17 cellular contexts compared by ENCODE assay signal in genomic region chr1:211320980-211321379, GRCh38. TPM values are rescaled to one million over a fixed set of nuclear protein-coding genes. Genes with fewer than 3 reads are reported as not detected.
DNase-seq lines count a peak whose midpoint lies in the region; ATAC-seq, FAIRE-seq and TF ChIP-seq lines count a peak whose summit lies in the region.
"Had no signal": no experiment of that assay in that cellular context is flagged by ENCODE, and none has a peak within 500 bp of the region (broad histone marks: within the 10 kb centered on the region; RNA-seq: fewer than 3 reads in every experiment).

No MANE protein-coding gene starts in this region.

- H3K9me3 Mint-ChIP-seq in CD8-positive, alpha-beta T cell: no peaks in the 10 kb centered on the region
- H3K9me3 Mint-ChIP-seq: HFFc6 had no signal

- H3K27me3 Mint-ChIP-seq in CD8-positive, alpha-beta T cell (ENCODE audit: low read depth): no peaks in the 10 kb centered on the region

- intact Hi-C loops in CD8-positive, alpha-beta T cell (cut with DNase I, micrococcal nuclease): loop anchor here in 1 of 2 experiments (5.0 kb wide), 1 partner anchor 336 kb away; no protein-coding TSS in a partner anchor

- H3K4me1 ChIP-seq in CD8-positive, alpha-beta T cell (ENCODE audit: insufficient read depth, low read length): no peaks in the 10 kb centered on the region

- peaks cover 2% of the 10 kb centered on the region for H3K36me3 Mint-ChIP-seq in CD8-positive, alpha-beta T cell

- no peaks in the 10 kb centered on the region for H3K9me3 ChIP-seq in CD8-positive, alpha-beta T cell (ENCODE audit: low read length)

- peak; percentile 61 for FAIRE-seq in GM12891 (lab: Jason Lieb, UNC)
- FAIRE-seq in bronchial epithelial cell (lab: Jason Lieb, UNC): no peak

- peaks cover 18% of the 10 kb centered on the region for H3K4me1 Mint-ChIP-seq in CD8-positive, alpha-beta T cell (ENCODE audit: low read depth)

- no peak overlapping the region for H3K4me3 Mint-ChIP-seq in CD8-positive, alpha-beta T cell
- H3K4me3 Mint-ChIP-seq: HFFc6 had no signal

- no peak for TF ChIP-seq CTCF in CD8-positive, alpha-beta T cell (IDR thresholded peaks at IDR 0.05)
- no peak for TF ChIP-seq CTCF in bronchial epithelial cell (IDR thresholded peaks at IDR 0.05; ENCODE audit: insufficient read depth, low read length, severe bottlenecking)

- no peak for TF ChIP-seq POLR2A in GM12891 (IDR thresholded peaks at IDR 0.05; ENCODE audit: low read depth, low read length)

- H3K36me3 ChIP-seq in CD8-positive, alpha-beta T cell (ENCODE audit: insufficient read depth, low read length): no peaks in the 10 kb centered on the region
- H3K36me3 ChIP-seq in bronchial epithelial cell (ENCODE audit: control insufficient read depth, insufficient read depth, low read length): no peaks in the 10 kb centered on the region

- no peak overlapping the region for H3K4me3 ChIP-seq in CD8-positive, alpha-beta T cell (ENCODE audit: low read depth, low read length)
- no peak overlapping the region for H3K4me3 ChIP-seq in bronchial epithelial cell (ENCODE audit: low read depth, low read length)
- H3K4me3 ChIP-seq: smooth muscle cell had no signal

- no peak for DNase-seq in CD8-positive, alpha-beta T cell
- DNase-seq in GM12891 (ENCODE audit: insufficient read length, low spot score) (no peak), NCI-H526 treated with DMSO at 0.1 percent for 48 hours (lab: John Stamatoyannopoulos, UW) (peak; percentile 32), bronchial epithelial cell (ENCODE audit: low read depth) (peak; percentile 93), NCI-H2081 treated with DMSO at 0.1 percent for 48 hours (lab: John Stamatoyannopoulos, UW) (no peak), NCI-H2107 (lab: John Stamatoyannopoulos, UW) (no peak), globus pallidus (ENCODE audit: low spot score) (no peak)
- DNase-seq: activated CD4-positive, alpha-beta T cell treated with anti-CD3 and anti-CD28 coated beads for 1 hour; activated effector memory CD4-positive, alpha-beta T cell treated with Interleukin-2 at 50 U/mL for 16 hours; cortex of kidney; HFFc6; left colon; NCI-H748 treated with DMSO at 0.1 percent for 48 hours; stimulated activated naive CD4-positive, alpha-beta T cell treated with Interleukin-2 at 50 U/mL for 16 hours had no signal

- no peak overlapping the region for H3K27ac Mint-ChIP-seq in CD8-positive, alpha-beta T cell
- H3K27ac Mint-ChIP-seq: HFFc6 had no signal

- H3K27ac ChIP-seq in CD8-positive, alpha-beta T cell (ENCODE audit: low read depth, low read length): no peak overlapping the region
- H3K27ac ChIP-seq: C4-2B, HL-60 had no signal

- CTCF ChIA-PET in CD8-positive, alpha-beta T cell (lab: Charles Lee): interaction anchor here (0.7 to 1.9 kb wide), 3 partner anchors 34 to 230 kb away, joined by 3 to 5 read pairs (median 3); no protein-coding TSS in a partner anchor

- H3K27me3 ChIP-seq in CD8-positive, alpha-beta T cell (ENCODE audit: insufficient read depth, low read length): no peaks in the 10 kb centered on the region
- H3K27me3 ChIP-seq in bronchial epithelial cell (ENCODE audit: control insufficient read depth, insufficient read depth, low read length): no peaks in the 10 kb centered on the region

- ATAC-seq in CD8-positive, alpha-beta T cell: peak; percentile 41
- ATAC-seq: left colon had no signal

- POLR2A ChIA-PET in CD8-positive, alpha-beta T cell (lab: Charles Lee): no interaction called here

TF ChIP-seq in GM12891, 5 proteins besides CTCF, POLR2A, EP300 and RAD21:
- TF ChIP-seq POU2F2 (IDR thresholded peaks at IDR 0.05; ENCODE audit: low read depth, low read length): no peak
- TF ChIP-seq PAX5 (IDR thresholded peaks at IDR 0.05; ENCODE audit: insufficient read depth, low read length, severe bottlenecking): no peak
- TF ChIP-seq POLR2AphosphoS5 (IDR thresholded peaks at IDR 0.05; ENCODE audit: low read depth, low read length): no peak
- no peak for TF ChIP-seq SPI1 (IDR thresholded peaks at IDR 0.05; ENCODE audit: low read depth, low read length)
- no peak for TF ChIP-seq TAF1 (IDR thresholded peaks at IDR 0.05; ENCODE audit: low read depth, low read length)

RNA-seq across cellular contexts. Expression of gene TRAF5, which starts 5.7 kb away (rescaled TPM):
- total RNA-seq in CD8-positive, alpha-beta T cell: 10 to 100 TPM; 20.5 to 24.0 TPM
- polyA plus RNA-seq in GM12891 (2012; ENCODE audit: low read depth, missing spikeins): 16.0 TPM
- total RNA-seq in bronchial epithelial cell: 1.6 and 1.8 TPM in 2 replicates

Comparison
In these comparisons a context has a peak if more than half of its experiments do, and no peak if none do; other contexts are left out.
1. DNase-seq: peak in NCI-H526 treated with DMSO at 0.1 percent for 48 hours (single experiment) and bronchial epithelial cell (single experiment); none in CD8-positive, alpha-beta T cell (0 of 7), GM12891 (single experiment), NCI-H2081 treated with DMSO at 0.1 percent for 48 hours (single experiment), NCI-H2107 (single experiment) and globus pallidus (single experiment).